25 cellular contexts compared by ENCODE assay signal in the genomic region with DNA sequence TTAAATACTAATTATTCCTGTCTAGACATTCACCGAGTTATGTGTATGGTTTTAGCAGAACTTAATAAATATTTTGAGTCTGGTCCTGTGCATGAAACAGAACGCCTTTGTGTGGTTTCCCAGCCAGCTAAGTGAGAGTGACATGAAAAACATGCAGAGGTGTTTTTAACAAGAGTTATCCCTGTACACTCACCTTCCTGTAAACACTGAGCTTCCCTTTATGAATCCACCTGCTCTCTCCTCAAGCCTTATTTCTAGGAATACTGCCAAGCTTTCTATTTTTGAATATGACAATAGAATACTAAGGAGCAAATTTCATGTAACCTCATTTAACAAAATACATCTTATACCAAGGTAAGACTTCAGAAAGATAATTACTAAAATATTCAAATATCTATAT.
DNase-seq lines count a peak whose midpoint lies in the region; ATAC-seq lines count a peak whose summit lies in the region.
"Had no signal": no experiment of that assay in that cellular context is flagged by ENCODE, and none has a peak within 500 bp of the region (broad histone marks: within the 10 kb centered on the region; RNA-seq: fewer than 3 reads in every experiment).

No MANE protein-coding gene starts in this region.

- ATAC-seq in HG03460 (IDR thresholded peaks at IDR 0.05; ENCODE audit: unreplicated experiment) (no peak), HG03139 (IDR thresholded peaks at IDR 0.05; ENCODE audit: unreplicated experiment) (no peak)
- ATAC-seq: left ventricle myocardium superior had no signal

- DNase-seq in NCI-H2171 treated with DMSO at 0.1 percent for 48 hours (lab: John Stamatoyannopoulos, UW) (peak; percentile 3), NCI-H2171 (lab: John Stamatoyannopoulos, UW) (no peak), NCI-H2029 treated with DMSO at 0.1 percent for 48 hours (lab: John Stamatoyannopoulos, UW) (peak; percentile 81), SHP77 treated with DMSO at 0.1 percent for 48 hours (lab: John Stamatoyannopoulos, UW) (peak; percentile 11), putamen (ENCODE audit: low spot score) (peak; percentile 31)
- no peak for DNase-seq in effector CD4-positive, alpha-beta T cell
- DNase-seq: activated CD4-positive, alpha-beta T cell treated with anti-CD3 and anti-CD28 coated beads, Interleukin-2, amount 10 ng/mL, durations not matched to agents 24 days and 14 days; activated gamma-delta T cell treated with Interleukin-2 at 50 U/mL for 16 hours; activated T-cell treated with anti-CD3 and anti-CD28 coated beads, Interleukin-2, amount 50 U/mL, for 24 hours; AML-193; CD4-positive, alpha-beta memory T cell; DMS 273 treated with DMSO at 0.1 percent for 48 hours; GF-D8; H7; left ventricle myocardium superior; naive B cell; NCI-H446; occipital lobe; Right ventricle myocardium superior; small intestine; stimulated activated CD4-positive, alpha-beta T cell treated with anti-CD3 and anti-CD28 coated beads, Interleukin-2, amount 100 ng/mL, for 24 hours; stomach; thyroid gland had no signal

Comparison
In these comparisons a context has a peak if more than half of its experiments do, and no peak if none do; other contexts are left out.
1. DNase-seq: peak in NCI-H2171 treated with DMSO at 0.1 percent for 48 hours (single experiment), NCI-H2029 treated with DMSO at 0.1 percent for 48 hours (single experiment), SHP77 treated with DMSO at 0.1 percent for 48 hours (single experiment) and putamen (single experiment); none in NCI-H2171 (single experiment) and effector CD4-positive, alpha-beta T cell (single experiment).